Comparison of ENCODE assay signal across 8 cellular contexts in genomic region chr9:114386886-114387677, GRCh38. TPM values are rescaled to one million over a fixed set of nuclear protein-coding genes. Genes with fewer than 3 reads are reported as not detected.
DNase-seq lines count a peak whose midpoint lies in the region; FAIRE-seq and TF ChIP-seq lines count a peak whose summit lies in the region.

No MANE protein-coding gene starts in this region.

- H3K27ac ChIP-seq in RWPE1 (peak overlapping the region; percentile 33), endothelial cell of umbilical vein (ENCODE audit: insufficient read depth, low read depth, low read length) (peak overlapping the region; percentile 32), neural progenitor cell (peak overlapping the region; percentile 2)

- H3K79me2 ChIP-seq in endothelial cell of umbilical vein (ENCODE audit: control insufficient read depth, insufficient read depth, low read length) (peaks cover 6% of the 10 kb centered on the region), neural progenitor cell (ENCODE audit: low read depth) (peaks cover 4% of the 10 kb centered on the region)

- TF ChIP-seq POLR2A in endothelial cell of umbilical vein (IDR thresholded peaks at IDR 0.05; ENCODE audit: low read depth, low read length): no peak

- H3K9me3 Mint-ChIP-seq in neural progenitor cell (no peaks in the 10 kb centered on the region), Calu3 (ENCODE audit: low read depth, unreplicated experiment) (no peaks in the 10 kb centered on the region)

- no peak for FAIRE-seq in endothelial cell of umbilical vein (lab: Jason Lieb, UNC)

- DNase-seq in RWPE1 (ENCODE audit: low spot score): no peak
- no peak for DNase-seq in endothelial cell of umbilical vein (ENCODE audit: low read depth, low spot score)
- no peak for DNase-seq in neural progenitor cell (ENCODE audit: low spot score)
- no peak for DNase-seq in GF-D8 (lab: John Stamatoyannopoulos, UW)
- DNase-seq in SHP77 (lab: John Stamatoyannopoulos, UW): no peak
- no peak for DNase-seq in KG1 (lab: John Stamatoyannopoulos, UW)
- no peak for DNase-seq in Calu3

- no peaks in the 10 kb centered on the region for H3K36me3 Mint-ChIP-seq in neural progenitor cell
- no peaks in the 10 kb centered on the region for H3K36me3 Mint-ChIP-seq in Calu3 (ENCODE audit: insufficient read depth, unreplicated experiment)

- H3K4me1 Mint-ChIP-seq in neural progenitor cell (peaks cover 77% of the 10 kb centered on the region), Calu3 (ENCODE audit: low read depth, unreplicated experiment) (no peaks in the 10 kb centered on the region)

- no peak for TF ChIP-seq CTCF in RWPE1 (conservative IDR thresholded peaks at IDR 0.05; ENCODE audit: low read depth)
- TF ChIP-seq CTCF in endothelial cell of umbilical vein (IDR thresholded peaks at IDR 0.05; ENCODE audit: extremely low read depth in 1 of 2, insufficient read depth in 1 of 2, low read depth in 1 of 2, low read length in 2 of 2): no peak
- no peak for TF ChIP-seq CTCF in neural progenitor cell (IDR thresholded peaks at IDR 0.05)
- TF ChIP-seq CTCF in Calu3 (IDR thresholded peaks at IDR 0.05; ENCODE audit: unreplicated experiment): no peak

- H3K4me3 ChIP-seq in endothelial cell of umbilical vein (replicated peaks in 1 of 3; ENCODE audit: insufficient read depth in 1 of 3, low read depth in 1 of 3, low read length in 3 of 3) (peak overlapping the region; percentile 42 to 68 (median 46)), neural progenitor cell (peak overlapping the region; percentile 34)

- H4K20me1 ChIP-seq in endothelial cell of umbilical vein (replicated peaks; ENCODE audit: control insufficient read depth, extremely low read depth, insufficient read depth, low read length) (no peaks in the 10 kb centered on the region), neural progenitor cell (ENCODE audit: low read depth) (peaks cover 13% of the 10 kb centered on the region)

- H2AFZ ChIP-seq in endothelial cell of umbilical vein (ENCODE audit: low read depth, low read length) (peak overlapping the region; percentile 79), neural progenitor cell (replicated peaks) (no peak overlapping the region)

- intact Hi-C loops in endothelial cell of umbilical vein (cut with micrococcal nuclease): loop anchor here (1.0 kb wide), 1 partner anchor 11 kb away; no protein-coding TSS in a partner anchor
- intact Hi-C loops in Calu3 (cut with micrococcal nuclease; ENCODE audit: unreplicated experiment): no loop called here

- H3K27me3 Mint-ChIP-seq in neural progenitor cell (ENCODE audit: insufficient read depth, low read depth) (peaks cover 4% of the 10 kb centered on the region), Calu3 (ENCODE audit: unreplicated experiment) (no peaks in the 10 kb centered on the region)

- H3K4me2 ChIP-seq in endothelial cell of umbilical vein (ENCODE audit: insufficient read depth, low read length): peak overlapping the region; percentile 84
- H3K4me2 ChIP-seq in neural progenitor cell: peak overlapping the region; percentile 77

- no peaks in the 10 kb centered on the region for H3K27me3 ChIP-seq in endothelial cell of umbilical vein (ENCODE audit: control insufficient read depth in 2 of 2, insufficient read depth in 2 of 2, low read length in 2 of 2)
- no peaks in the 10 kb centered on the region for H3K27me3 ChIP-seq in neural progenitor cell

- H3K9me3 ChIP-seq in ES-I3 (ENCODE audit: control insufficient read depth, insufficient read depth, low read length) (no peaks in the 10 kb centered on the region), endothelial cell of umbilical vein (replicated peaks; ENCODE audit: control insufficient read depth, insufficient read depth, low read length) (no peaks in the 10 kb centered on the region), neural progenitor cell (ENCODE audit: low read depth) (no peaks in the 10 kb centered on the region)

- H3K9me1 ChIP-seq in endothelial cell of umbilical vein (replicated peaks; ENCODE audit: control insufficient read depth, extremely low read depth, insufficient read depth, low read length): no peaks in the 10 kb centered on the region

- dilution Hi-C loops in endothelial cell of umbilical vein (cut with MboI; ENCODE audit: extremely low pct_ligation_motif_present, low sequenced_read_pairs): no loop called here

- H3K27ac Mint-ChIP-seq in neural progenitor cell (peak overlapping the region; percentile 87), Calu3 (ENCODE audit: unreplicated experiment) (no peak overlapping the region)

- no peaks in the 10 kb centered on the region for H3K36me3 ChIP-seq in ES-I3 (ENCODE audit: insufficient read depth, low read length)
- no peaks in the 10 kb centered on the region for H3K36me3 ChIP-seq in endothelial cell of umbilical vein (ENCODE audit: control insufficient read depth in 2 of 2, extremely low read depth in 1 of 2, insufficient read depth in 2 of 2, low read length in 2 of 2)
- no peaks in the 10 kb centered on the region for H3K36me3 ChIP-seq in neural progenitor cell

- CTCF ChIA-PET in RWPE1 (lab: Yijun Ruan, JAX) (interaction anchor here (1.2 kb wide), 1 partner anchor 18 kb away, joined by 4 read pairs; no protein-coding TSS in a partner anchor), endothelial cell of umbilical vein (lab: Charles Lee) (interaction anchor here (0.8 to 3.8 kb wide), 7 partner anchors 12 to 279 kb away, joined by 3 to 24 read pairs (median 5); no protein-coding TSS in a partner anchor), Calu3 (lab: Charles Lee) (no interaction called here)

- peak overlapping the region; percentile 44 for H3K9ac ChIP-seq in ES-I3 (ENCODE audit: low read depth, low read length)
- H3K9ac ChIP-seq in endothelial cell of umbilical vein (replicated peaks; ENCODE audit: extremely low read depth, insufficient read depth, low read length): peak overlapping the region; percentile 71
- H3K9ac ChIP-seq in neural progenitor cell: no peak overlapping the region

- POLR2A ChIA-PET in RWPE1 (lab: Yijun Ruan, JAX; ENCODE audit: low non-redundant PET): no interaction called here
- POLR2A ChIA-PET in endothelial cell of umbilical vein (lab: Charles Lee): no interaction called here

- BruUV-seq in endothelial cell of umbilical vein (replicated peaks; lab: Mats Ljungman, UMichigan) (no TSS peak), Calu3 (replicated peaks; lab: Mats Ljungman, UMichigan) (no TSS peak)

- H3K4me1 ChIP-seq in ES-I3 (ENCODE audit: insufficient read depth, low read length) (peaks cover 76% of the 10 kb centered on the region), endothelial cell of umbilical vein (ENCODE audit: control insufficient read depth, extremely low read depth, insufficient read depth, low read length) (peaks cover 31% of the 10 kb centered on the region), neural progenitor cell (peaks cover 56% of the 10 kb centered on the region)

- H3K4me3 Mint-ChIP-seq in neural progenitor cell (peak overlapping the region; percentile 83), Calu3 (ENCODE audit: low read depth, unreplicated experiment) (no peak overlapping the region)

- H3F3A ChIP-seq in neural progenitor cell (ENCODE audit: low read depth): peaks cover 29% of the 10 kb centered on the region

TF ChIP-seq in endothelial cell of umbilical vein, 7 proteins besides CTCF, POLR2A, EP300 and RAD21:
- TF ChIP-seq POLR2AphosphoS5 (IDR thresholded peaks at IDR 0.05; ENCODE audit: insufficient read depth, low read depth, low read length): no peak
- no peak for TF ChIP-seq FOS (IDR thresholded peaks at IDR 0.05; ENCODE audit: borderline replicate concordance, insufficient read depth, low read length)
- no peak for TF ChIP-seq MAX (IDR thresholded peaks at IDR 0.05; ENCODE audit: insufficient read depth, insufficient read length)
- no peak for TF ChIP-seq GATA2 (IDR thresholded peaks at IDR 0.05; ENCODE audit: insufficient read depth, insufficient read length, low read depth, low read length)
- TF ChIP-seq EZH2 (IDR thresholded peaks at IDR 0.05; ENCODE audit: borderline replicate concordance, low read depth, low read length, severe bottlenecking): no peak
- TF ChIP-seq MYC (IDR thresholded peaks at IDR 0.05; ENCODE audit: low read depth, low read length): no peak
- no peak for TF ChIP-seq JUN (IDR thresholded peaks at IDR 0.05; ENCODE audit: borderline replicate concordance, insufficient read depth, insufficient read length, low read depth)

RNA-seq across cellular contexts. Expression of gene AKNA, which starts 0.7 kb away (rescaled TPM):
- total RNA-seq in endothelial cell of umbilical vein (19.9 and 22.4 TPM in 2 replicates), neural progenitor cell (ENCODE audit: low replicate concordance) (11.4 and 13.4 TPM in 2 replicates), Calu3 (2022) (3.9 and 5.8 TPM in 2 replicates)
- 11.3 and 13.8 TPM in 2 replicates for polyA plus RNA-seq in endothelial cell of umbilical vein
- polyA plus RNA-seq in endothelial cell of umbilical vein (2011; cell fraction: cytosol; rRNA removed): 7.7 and 8.8 TPM in 2 replicates
- polyA plus RNA-seq in endothelial cell of umbilical vein (2011; cell fraction: nucleus; rRNA removed): 27.7 and 35.6 TPM in 2 replicates
- 7.5 and 10.4 TPM in 2 replicates for polyA plus RNA-seq in endothelial cell of umbilical vein (2012)
- polyA minus RNA-seq in endothelial cell of umbilical vein: 16.6 and 18.5 TPM in 2 replicates
- polyA minus RNA-seq in endothelial cell of umbilical vein (2011; cell fraction: cytosol; rRNA and poly(A)+ RNA removed): 3.5 TPM
- 21.4 and 36.4 TPM in 2 replicates for polyA minus RNA-seq in endothelial cell of umbilical vein (2011; cell fraction: nucleus; rRNA and poly(A)+ RNA removed)

RNA-seq across cellular contexts. Expression of gene ORM2, which starts 57.4 kb away (rescaled TPM):
- total RNA-seq in endothelial cell of umbilical vein: not detected in 2 replicates
- not detected in 2 replicates for polyA plus RNA-seq in endothelial cell of umbilical vein
- polyA plus RNA-seq in endothelial cell of umbilical vein (2011; cell fraction: cytosol; rRNA removed): not detected in 2 replicates
- polyA plus RNA-seq in endothelial cell of umbilical vein (2011; cell fraction: nucleus; rRNA removed): not detected in 2 replicates
- polyA plus RNA-seq in endothelial cell of umbilical vein (2012): not detected in 2 replicates
- polyA minus RNA-seq in endothelial cell of umbilical vein: 0.28 TPM in 1 of 2 replicates, not detected in the other
- not detected for polyA minus RNA-seq in endothelial cell of umbilical vein (2011; cell fraction: cytosol; rRNA and poly(A)+ RNA removed)
- polyA minus RNA-seq in endothelial cell of umbilical vein (2011; cell fraction: nucleus; rRNA and poly(A)+ RNA removed): not detected in 2 replicates
- total RNA-seq in neural progenitor cell (ENCODE audit: low replicate concordance): 0.43 TPM in 1 of 2 replicates, not detected in the other
- total RNA-seq in Calu3 (2022): not detected in 2 replicates
